Comparison of ENCODE assay signal across 8 cellular contexts in genomic region chr1:201882665-201883132, GRCh38. TPM values are rescaled to one million over a fixed set of nuclear protein-coding genes. Genes with fewer than 3 reads are reported as not detected.
A peak's percentile ranks its signal among the peaks of the same experiment; 100 is the strongest.
DNase-seq lines count a peak whose midpoint lies in the region; ATAC-seq, FAIRE-seq and TF ChIP-seq lines count a peak whose summit lies in the region.

No MANE protein-coding gene starts in this region.

- DNase-seq in CD14-positive monocyte (ENCODE audit: low spot score) (peak; percentile 91), Panc1 (ENCODE audit: low read depth, low spot score) (peak; percentile 84), esophagus squamous epithelium (lab: John Stamatoyannopoulos, UW) (no peak), stromal cell of bone marrow (ENCODE audit: low read depth) (peak; percentile 65), 8988T (no peak), small intestine (no peak), NCI-H69 (lab: John Stamatoyannopoulos, UW) (no peak)

- no peak for TF ChIP-seq POLR2A in esophagus squamous epithelium (IDR thresholded peaks at IDR 0.05)

- no peak overlapping the region for H3K4me3 Mint-ChIP-seq in CD14-positive monocyte

- ATAC-seq in GM21737 (IDR thresholded peaks at IDR 0.05; ENCODE audit: unreplicated experiment), result peak; percentile 47
- peak; percentile 43 for ATAC-seq in Panc1

- H3K4me3 ChIP-seq in Panc1 (ENCODE audit: low read depth in 2 of 2, low read length in 2 of 2) (no peak overlapping the region), esophagus squamous epithelium (no peak overlapping the region), small intestine (ENCODE audit: low read depth in 1 of 2, low read length in 2 of 2) (no peak overlapping the region)

- no peak overlapping the region for H3K27ac ChIP-seq in Panc1 (ENCODE audit: low read length)
- H3K27ac ChIP-seq in esophagus squamous epithelium, result peak overlapping the region in 3 of 4 donors; percentile 70 to 72 (median 71)
- H3K27ac ChIP-seq in small intestine (ENCODE audit: low read depth in 1 of 2, low read length in 1 of 2), result no peak overlapping the region

- H3K4me1 ChIP-seq in Panc1 (ENCODE audit: control insufficient read depth, insufficient read depth, low read length) (no peaks in the 10 kb centered on the region), esophagus squamous epithelium (peaks cover 23 to 54% (median 28%) of the 10 kb centered on the region in 3 donors), small intestine (ENCODE audit: control insufficient read depth in 2 of 2, insufficient read depth in 1 of 2, low read depth in 1 of 2, low read length in 1 of 2) (no peaks in the 10 kb centered on the region)

- no TSS peak for BruUV-seq in Panc1 (replicated peaks; lab: Mats Ljungman, UMichigan)

- H3K36me3 ChIP-seq in Panc1 (ENCODE audit: control insufficient read depth, insufficient read depth, low read length), result no peaks in the 10 kb centered on the region
- no peaks in the 10 kb centered on the region for H3K36me3 ChIP-seq in esophagus squamous epithelium
- H3K36me3 ChIP-seq in small intestine (ENCODE audit: control insufficient read depth in 2 of 2, insufficient read depth in 2 of 2, low read length in 2 of 2), result no peaks in the 10 kb centered on the region

- H3K27me3 ChIP-seq in Panc1 (ENCODE audit: control insufficient read depth, insufficient read depth, low read length), result no peaks in the 10 kb centered on the region
- H3K27me3 ChIP-seq in esophagus squamous epithelium, result peaks cover 0 to 3% (median 0%) of the 10 kb centered on the region in 4 donors
- no peaks in the 10 kb centered on the region for H3K27me3 ChIP-seq in small intestine (ENCODE audit: control insufficient read depth in 2 of 2, insufficient read depth in 2 of 2, low read length in 2 of 2)

- no peak for FAIRE-seq in small intestine (lab: Jason Lieb, UNC)

- peak overlapping the region; percentile 79 to 95 (median 91) for H3K27ac Mint-ChIP-seq in CD14-positive monocyte

- WGBS in esophagus squamous epithelium, 2 donors, result 40 to 42% methylated on average over 2 of the region's 2 CpGs
- WGBS in small intestine, 3 donors, result 58 to 65% (median 65%) methylated on average over 2 of the region's 2 CpGs

- H3K9me3 ChIP-seq in Panc1 (ENCODE audit: control insufficient read depth, insufficient read depth, low read depth, low read length) (no peaks in the 10 kb centered on the region), esophagus squamous epithelium (no peaks in the 10 kb centered on the region), small intestine (ENCODE audit: control insufficient read depth, low read depth) (no peaks in the 10 kb centered on the region)

- TF ChIP-seq CTCF in CD14-positive monocyte (IDR thresholded peaks at IDR 0.05) (peak; percentile 40), Panc1 (IDR thresholded peaks at IDR 0.05) (no peak; the same call in 1 of the 2 replicates), esophagus squamous epithelium (IDR thresholded peaks at IDR 0.05) (peak in 1 of 6 experiments; percentile 49)

- intact Hi-C loops in CD14-positive monocyte (cut with micrococcal nuclease), result loop anchor here in 1 of 2 donors (5.0 to 10.0 kb wide), 2 partner anchors 55 to 262 kb away; partner anchors contain the start of genes ARL8A and IPO9
- intact Hi-C loops in Panc1 (cut with micrococcal nuclease; ENCODE audit: unreplicated experiment), result no loop called here
- intact Hi-C loops in esophagus squamous epithelium (cut with DNase I), result no loop called here

- H3K36me3 Mint-ChIP-seq in CD14-positive monocyte, result peaks cover 2 to 3% of the 10 kb centered on the region in 2 donors

- peaks cover 41% of the 10 kb centered on the region for H3K4me1 Mint-ChIP-seq in CD14-positive monocyte

- in situ Hi-C loops in Panc1 (cut with HindIII; ENCODE audit: low pct_unique_long_range_greater_than_20kb, low sequenced_read_pairs), result no loop called here

- peaks cover 0 to 2% (median 0%) of the 10 kb centered on the region in 7 donors for H3K9me3 Mint-ChIP-seq in CD14-positive monocyte

- POLR2A ChIA-PET in Panc1 (lab: Charles Lee), result interaction anchor here (0.6 to 0.9 kb wide), 6 partner anchors 10 to 154 kb away, joined by 3 to 13 read pairs (median 7); no protein-coding TSS in a partner anchor

- CTCF ChIA-PET in Panc1 (lab: Charles Lee), result interaction anchor here (0.6 to 1.7 kb wide), 3 partner anchors 11 to 250 kb away, joined by 6 to 11 read pairs (median 6); no protein-coding TSS in a partner anchor

- H3K27me3 Mint-ChIP-seq in CD14-positive monocyte (ENCODE audit: low read depth in 3 of 3), result peaks cover 16 to 26% (median 23%) of the 10 kb centered on the region in 3 donors

RNA-seq across cellular contexts. Expression of gene SHISA4, which starts 6.0 kb away (rescaled TPM):
- polyA plus RNA-seq in CD14-positive monocyte (1 to 10 TPM; 1.5 to 2.3 TPM), small intestine (1 to 10 TPM in 2 of 3 donors, under 1 TPM in 1; 0.45 to 7.9 (median 5.4) TPM)
- total RNA-seq in Panc1 (2021; ENCODE audit: unreplicated experiment) (38.2 TPM), esophagus squamous epithelium (10 to 100 TPM in 1 of 4 donors, 1 to 10 TPM in 3; 3.3 to 12.3 (median 5.6) TPM)
- polyA plus RNA-seq in Panc1 (2012; ENCODE audit: insufficient read length), result 63.0 TPM

RNA-seq across cellular contexts. Expression of gene IPO9, which starts 53.7 kb away (rescaled TPM):
- 10 to 100 TPM; 11.3 to 12.0 TPM for polyA plus RNA-seq in CD14-positive monocyte
- 106 TPM for total RNA-seq in Panc1 (2021; ENCODE audit: unreplicated experiment)
- 65.7 TPM for polyA plus RNA-seq in Panc1 (2012; ENCODE audit: insufficient read length)
- 10 to 100 TPM; 10.1 to 17.2 (median 12.3) TPM for total RNA-seq in esophagus squamous epithelium
- 10 to 100 TPM in 1 of 3 donors, 1 to 10 TPM in 2; 7.0 to 15.8 (median 8.7) TPM for polyA plus RNA-seq in small intestine

Comparison
In these comparisons a context has a peak if more than half of its experiments do, and no peak if none do; other contexts are left out.
1. DNase-seq: peak in CD14-positive monocyte (single experiment), Panc1 (single experiment) and stromal cell of bone marrow (single experiment); none in esophagus squamous epithelium (single experiment), 8988T (single experiment), small intestine (single experiment) and NCI-H69 (single experiment).
2. H3K27ac ChIP-seq: peak in esophagus squamous epithelium (3 of 4); none in Panc1 (single experiment) and small intestine (0 of 2).